ENCODE assay signal across 8 cellular contexts in the genomic region with DNA sequence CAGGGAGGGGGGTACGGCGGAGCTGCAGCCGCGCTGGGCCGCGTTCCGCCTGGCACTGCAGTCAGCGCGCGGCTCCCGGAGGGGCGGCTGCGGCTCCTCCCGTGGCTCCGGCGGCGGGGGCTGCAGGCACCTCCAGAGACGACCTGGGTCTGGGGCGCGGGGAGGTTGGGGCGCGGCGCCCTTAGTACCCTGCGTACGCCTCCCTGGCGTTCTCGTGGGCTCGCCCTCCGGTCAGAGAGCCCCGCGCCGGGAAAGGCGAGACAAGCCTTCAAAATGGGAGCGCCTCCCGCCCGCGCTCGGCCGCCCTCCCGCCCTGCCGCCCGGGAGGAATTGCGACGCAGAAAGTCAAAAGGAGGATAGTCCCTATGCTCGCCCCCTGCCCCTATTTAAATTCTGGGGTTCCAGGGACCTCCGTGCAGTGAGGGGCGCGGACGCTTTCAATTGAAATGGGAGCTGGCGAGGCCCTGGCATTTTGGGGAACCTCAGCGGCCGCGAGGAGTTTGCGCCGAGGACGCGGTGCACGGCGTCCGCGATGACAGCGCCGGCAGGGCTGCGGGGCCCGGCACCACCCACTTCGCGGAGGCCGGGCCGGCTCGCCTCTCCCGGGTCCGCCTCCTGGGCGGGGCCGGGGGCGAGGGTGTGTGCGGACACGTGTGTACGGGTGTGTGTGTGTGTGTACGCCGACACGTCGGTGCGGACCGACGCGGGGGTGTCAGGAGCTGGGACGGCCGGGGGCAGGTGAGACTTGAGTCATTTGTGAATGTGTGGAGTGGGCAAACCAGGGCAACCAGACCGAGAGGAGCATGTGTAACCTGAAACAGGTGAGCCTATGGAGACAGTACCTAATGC. TPM values are rescaled to one million over a fixed set of nuclear protein-coding genes. Genes with fewer than 3 reads are reported as not detected.
A peak's percentile ranks its signal among the peaks of the same experiment; 100 is the strongest.
DNase-seq lines count a peak whose midpoint lies in the region; ATAC-seq lines count a peak whose summit lies in the region.

No MANE protein-coding gene starts in this region.

- peaks cover 15% of the 10 kb centered on the region for H3K36me3 Mint-ChIP-seq in activated CD8-positive, alpha-beta memory T cell treated with anti-CD3 and anti-CD28 coated beads, Interleukin-2, amount 10 ng/mL, durations not matched to agents 7 days and 5 days

- peaks cover 14% of the 10 kb centered on the region for H3K27me3 Mint-ChIP-seq in activated CD8-positive, alpha-beta memory T cell treated with anti-CD3 and anti-CD28 coated beads, Interleukin-2, amount 10 ng/mL, durations not matched to agents 7 days and 5 days

- no peaks in the 10 kb centered on the region for H3K9me3 Mint-ChIP-seq in activated CD8-positive, alpha-beta memory T cell treated with anti-CD3 and anti-CD28 coated beads, Interleukin-2, amount 10 ng/mL, durations not matched to agents 7 days and 5 days (ENCODE audit: low read depth)

- ATAC-seq in GM18873 (IDR thresholded peaks at IDR 0.05; ENCODE audit: low FRiP score, unreplicated experiment), result peak; percentile 40
- peak; percentile 75 for ATAC-seq in HG03103 (IDR thresholded peaks at IDR 0.05; ENCODE audit: low read depth, unreplicated experiment)
- peak; percentile 79 for ATAC-seq in activated CD8-positive, alpha-beta memory T cell treated with anti-CD3 and anti-CD28 coated beads, Interleukin-2, amount 10 ng/mL, durations not matched to agents 7 days and 5 days

- H3K27me3 ChIP-seq in endocrine pancreas (ENCODE audit: control insufficient read depth, insufficient read depth, low read length), result no peaks in the 10 kb centered on the region

- H3K9me3 ChIP-seq in endocrine pancreas (ENCODE audit: control insufficient read depth, low read length), result no peaks in the 10 kb centered on the region
- no peaks in the 10 kb centered on the region for H3K9me3 ChIP-seq in mesodermal cell (ENCODE audit: control insufficient read depth, low read length)

- DNase-seq in AG20443 (ENCODE audit: low spot score) (peak; percentile 96), NCI-H748 treated with DMSO at 0.1 percent for 48 hours (lab: John Stamatoyannopoulos, UW) (peak; percentile 33)
- peak; percentile 83 for DNase-seq in activated CD8-positive, alpha-beta memory T cell treated with anti-CD3 and anti-CD28 coated beads, Interleukin-2, amount 10 ng/mL, durations not matched to agents 7 days and 5 days
- peak; percentile 76 to 85 for DNase-seq in stimulated activated CD8-positive, alpha-beta memory T cell treated with anti-CD3 and anti-CD28 coated beads, Interleukin-15, amount 100 ng/mL, for 4 hours (ENCODE audit: low read depth in 2 of 2)

- H3K4me1 ChIP-seq in endocrine pancreas (ENCODE audit: control insufficient read depth, insufficient read depth, low read length) (no peaks in the 10 kb centered on the region), mesodermal cell (ENCODE audit: control insufficient read depth, insufficient read depth, low read length, poor library complexity, severe bottlenecking) (no peaks in the 10 kb centered on the region)

- H3K27ac Mint-ChIP-seq in activated CD8-positive, alpha-beta memory T cell treated with anti-CD3 and anti-CD28 coated beads, Interleukin-2, amount 10 ng/mL, durations not matched to agents 7 days and 5 days, result peak overlapping the region; percentile 77

- peaks cover 37% of the 10 kb centered on the region for H3K4me1 Mint-ChIP-seq in activated CD8-positive, alpha-beta memory T cell treated with anti-CD3 and anti-CD28 coated beads, Interleukin-2, amount 10 ng/mL, durations not matched to agents 7 days and 5 days

- peak overlapping the region; percentile 47 for H3K9ac ChIP-seq in endocrine pancreas (ENCODE audit: control insufficient read depth, insufficient read depth, low read length)

- H3K4me3 ChIP-seq in endocrine pancreas (ENCODE audit: control insufficient read depth, insufficient read depth, low read length) (peak overlapping the region; percentile 48), mesodermal cell (ENCODE audit: extremely low read depth, insufficient read depth, low read length, poor library complexity, severe bottlenecking) (peak overlapping the region; percentile 78)

- CTCF ChIA-PET in activated CD8-positive, alpha-beta memory T cell treated with anti-CD3 and anti-CD28 coated beads, Interleukin-2, amount 10 ng/mL, durations not matched to agents 7 days and 5 days (lab: Charles Lee), result interaction anchor here (0.7 to 2.9 kb wide), 6 partner anchors 9 to 404 kb away, joined by 3 to 8 read pairs (median 4); no protein-coding TSS in a partner anchor

- H3K27ac ChIP-seq in mesodermal cell (ENCODE audit: low read depth, low read length, severe bottlenecking), result no peak overlapping the region

- WGBS in mesodermal cell (ENCODE audit: insufficient coverage in 2 of 2), 2 experiments, result 0 to 1% methylated on average over 59 to 80 of the region's 89 CpGs

- H3K36me3 ChIP-seq in endocrine pancreas (ENCODE audit: control insufficient read depth, insufficient read depth, low read length) (no peaks in the 10 kb centered on the region), mesodermal cell (ENCODE audit: control insufficient read depth, insufficient read depth, low read length) (no peaks in the 10 kb centered on the region)

- peak overlapping the region; percentile 85 for H3K4me3 Mint-ChIP-seq in activated CD8-positive, alpha-beta memory T cell treated with anti-CD3 and anti-CD28 coated beads, Interleukin-2, amount 10 ng/mL, durations not matched to agents 7 days and 5 days

RNA-seq across cellular contexts. Expression of a gene that starts 0.5 kb away (rescaled TPM):
- total RNA-seq in activated CD8-positive, alpha-beta memory T cell treated with anti-CD3 and anti-CD28 coated beads, Interleukin-2, amount 10 ng/mL, durations not matched to agents 7 days and 5 days, result 10 to 100 TPM; 21.3 to 24.9 TPM
- 4.9 TPM for polyA plus RNA-seq in mesodermal cell (2013, experiment 1 of 2)
- polyA plus RNA-seq in mesodermal cell (2013, experiment 2 of 2), result 5.1 TPM

Comparison
In these comparisons a context has a peak if more than half of its experiments do, and no peak if none do; other contexts are left out.
1. DNase-seq: peak in every context shown above with its lines; median percentile 96 in AG20443; 83 in activated CD8-positive, alpha-beta memory T cell treated with anti-CD3 and anti-CD28 coated beads, Interleukin-2, amount 10 ng/mL, durations not matched to agents 7 days and 5 days; 80 in stimulated activated CD8-positive, alpha-beta memory T cell treated with anti-CD3 and anti-CD28 coated beads, Interleukin-15, amount 100 ng/mL, for 4 hours; 33 in NCI-H748 treated with DMSO at 0.1 percent for 48 hours.